In genomic region chr7:34389332-34390078, GRCh38 we compare ENCODE assay signal across 2 cellular contexts.
TF ChIP-seq lines count a peak whose summit lies in the region.

No MANE protein-coding gene starts in this region.

TF ChIP-seq in HCT116, 20 proteins besides CTCF, POLR2A, EP300 and RAD21:
- TF ChIP-seq EZH2 (IDR thresholded peaks at IDR 0.05) (no peak), CBX3 (IDR thresholded peaks at IDR 0.05; ENCODE audit: low read depth) (0 out of 2 replicates have a peak, but pooled peaks have one; percentile 45)

TF ChIP-seq in H1, 55 proteins besides CTCF, POLR2A, EP300 and RAD21:
- TF ChIP-seq SP2 (IDR thresholded peaks at IDR 0.05; ENCODE audit: low read length) (no peak), TEAD4 (IDR thresholded peaks at IDR 0.05; ENCODE audit: low read depth, low read length) (no peak), JUN (IDR thresholded peaks at IDR 0.05; ENCODE audit: low read depth, low read length) (no peak), CEBPB (IDR thresholded peaks at IDR 0.05; ENCODE audit: low read depth, low read length) (no peak), TCF12 (IDR thresholded peaks at IDR 0.05; ENCODE audit: low read depth, low read length) (no peak), HDAC2 (IDR thresholded peaks at IDR 0.05; ENCODE audit: borderline replicate concordance in 1 of 2, low read depth in 2 of 2, low read length in 2 of 2) (no peak), E2F6 (IDR thresholded peaks at IDR 0.05) (no peak), BRCA1 (IDR thresholded peaks at IDR 0.05; ENCODE audit: low read depth, low read length) (no peak)
